In the genomic region with DNA sequence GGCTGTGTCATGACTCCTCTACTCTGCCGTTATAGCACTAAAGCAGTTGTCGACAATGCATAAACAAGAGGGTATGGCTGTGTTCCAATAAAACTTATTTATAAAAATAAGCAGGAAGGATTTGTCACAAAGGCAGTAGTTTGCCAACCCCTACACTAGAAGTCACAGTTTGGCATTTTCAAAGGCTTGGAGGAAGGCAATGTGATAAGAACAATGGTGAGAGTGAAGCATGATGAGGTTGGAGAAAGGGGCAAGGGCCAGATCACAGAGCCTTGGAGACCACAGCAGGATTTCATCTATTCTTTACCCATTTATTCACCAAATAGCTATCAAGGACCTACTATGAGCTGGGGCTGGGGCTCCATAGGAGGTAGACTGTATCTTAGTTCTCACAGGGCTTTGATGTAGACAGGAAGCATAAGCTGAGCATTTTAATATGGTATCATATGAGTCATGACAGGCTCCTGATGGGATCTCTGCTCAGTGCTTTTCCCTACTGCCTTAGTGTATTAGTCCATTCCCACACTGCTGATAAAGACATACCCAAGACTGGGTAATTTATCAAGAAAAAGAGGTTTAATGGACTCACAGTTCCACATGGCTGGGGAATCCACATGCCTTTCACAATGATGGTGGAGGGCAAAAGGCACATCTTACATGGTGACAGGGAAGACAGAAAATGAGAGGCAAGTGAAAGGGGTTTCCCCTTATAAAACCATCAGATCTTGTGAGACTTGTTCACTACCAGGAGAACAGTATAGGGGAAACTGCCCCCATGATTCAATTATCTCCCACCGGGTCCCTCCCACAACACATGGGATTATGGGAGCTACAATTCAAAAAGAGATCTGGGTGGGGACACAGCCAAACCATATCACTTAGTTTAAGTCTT, we compare ENCODE assay signal across 1 cellular context.
TF ChIP-seq lines count a peak whose summit lies in the region.

No MANE protein-coding gene starts in this region.

TF ChIP-seq in SK-N-SH treated with all-trans-retinoic acid at 6 μM for 48 hours, 23 proteins besides CTCF, POLR2A, EP300 and RAD21 (continued from another document):
- TF ChIP-seq ZNF565 (CRISPR knock-in tag; conservative IDR thresholded peaks at IDR 0.05; ENCODE audit: low read depth) = no peak
- TF ChIP-seq, protein P1, sequence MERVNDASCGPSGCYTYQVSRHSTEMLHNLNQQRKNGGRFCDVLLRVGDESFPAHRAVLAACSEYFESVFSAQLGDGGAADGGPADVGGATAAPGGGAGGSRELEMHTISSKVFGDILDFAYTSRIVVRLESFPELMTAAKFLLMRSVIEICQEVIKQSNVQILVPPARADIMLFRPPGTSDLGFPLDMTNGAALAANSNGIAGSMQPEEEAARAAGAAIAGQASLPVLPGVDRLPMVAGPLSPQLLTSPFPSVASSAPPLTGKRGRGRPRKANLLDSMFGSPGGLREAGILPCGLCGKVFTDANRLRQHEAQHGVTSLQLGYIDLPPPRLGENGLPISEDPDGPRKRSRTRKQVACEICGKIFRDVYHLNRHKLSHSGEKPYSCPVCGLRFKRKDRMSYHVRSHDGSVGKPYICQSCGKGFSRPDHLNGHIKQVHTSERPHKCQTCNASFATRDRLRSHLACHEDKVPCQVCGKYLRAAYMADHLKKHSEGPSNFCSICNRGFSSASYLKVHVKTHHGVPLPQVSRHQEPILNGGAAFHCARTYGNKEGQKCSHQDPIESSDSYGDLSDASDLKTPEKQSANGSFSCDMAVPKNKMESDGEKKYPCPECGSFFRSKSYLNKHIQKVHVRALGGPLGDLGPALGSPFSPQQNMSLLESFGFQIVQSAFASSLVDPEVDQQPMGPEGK (CRISPR knock-in tag; IDR thresholded peaks at IDR 0.05; ENCODE audit: borderline replicate concordance) = no peak
- no peak for TF ChIP-seq ZNF70 (CRISPR knock-in tag; IDR thresholded peaks at IDR 0.05)
- no peak for TF ChIP-seq ISL1 (CRISPR knock-in tag; IDR thresholded peaks at IDR 0.05)
